In genomic region chr1:54287176-54287650, GRCh38 we compare ENCODE assay signal across 8 cellular contexts.
DNase-seq lines count a peak whose midpoint lies in the region; ATAC-seq, FAIRE-seq and TF ChIP-seq lines count a peak whose summit lies in the region.

No MANE protein-coding gene starts in this region.

- TF ChIP-seq CTCF in GM10248 (IDR thresholded peaks at IDR 0.05; ENCODE audit: control extremely low read depth, extremely low read depth, low read depth, missing control alignments) (no peak), H1 (IDR thresholded peaks at IDR 0.05; ENCODE audit: control extremely low read depth in 1 of 3, insufficient read depth in 1 of 3, low read depth in 1 of 3, low read length in 3 of 3) (no peak)

- H3K27me3 Mint-ChIP-seq in activated CD8-positive, alpha-beta T cell treated with anti-CD3 and anti-CD28 coated beads, Interleukin-2, amount 10 ng/mL, durations not matched to agents 7 days and 5 days (ENCODE audit: low read depth) = no peaks in the 10 kb centered on the region
- no peaks in the 10 kb centered on the region for H3K27me3 Mint-ChIP-seq in naive thymus-derived CD4-positive, alpha-beta T cell

- no peak overlapping the region for H4K5ac ChIP-seq in H1 (ENCODE audit: insufficient read length, low read depth, low read length)

- H3K9me3 ChIP-seq in H1 (ENCODE audit: insufficient read depth in 2 of 2, low read depth in 1 of 2, low read length in 1 of 2) = no peaks in the 10 kb centered on the region
- no peaks in the 10 kb centered on the region for H3K9me3 ChIP-seq in naive thymus-derived CD4-positive, alpha-beta T cell (ENCODE audit: control insufficient read depth in 2 of 3, low read length in 3 of 3)

- H2BK15ac ChIP-seq in H1 (ENCODE audit: low read length) = 0 out of 2 replicates have a peak overlapping the region, but pooled peaks have one; percentile 8

- H3K14ac ChIP-seq in H1 (ENCODE audit: insufficient read length) = no peak overlapping the region

- 0 out of 4 replicates have a peak overlapping the region, but pooled peaks of 1 of the 2 experiments have one; percentile 0 for H3K4me2 ChIP-seq in H1 (ENCODE audit: insufficient read depth in 1 of 2, low read depth in 2 of 2, low read length in 2 of 2)

- H3K18ac ChIP-seq in H1 (ENCODE audit: extremely low read depth, low read length) = no peak overlapping the region; the same call in 1 of the 2 replicates

- no peak overlapping the region for H3K56ac ChIP-seq in H1 (replicated peaks; ENCODE audit: insufficient read length, low read depth, low read length)

- H3K79me1 ChIP-seq in H1 (ENCODE audit: low read depth, low read length) = peaks cover 40% of the 10 kb centered on the region

- CTCF ChIA-PET in GM10248 (lab: Yijun Ruan, JAX) = interaction anchor here (0.9 to 1.5 kb wide), 2 partner anchors 13 to 17 kb away, joined by 3 to 4 read pairs; no protein-coding TSS in a partner anchor
- CTCF ChIA-PET in activated CD8-positive, alpha-beta T cell treated with anti-CD3 and anti-CD28 coated beads, Interleukin-2, amount 10 ng/mL, durations not matched to agents 7 days and 5 days (lab: Charles Lee) = interaction anchor here (0.5 to 1.7 kb wide), 10 partner anchors 10 to 514 kb away, joined by 3 to 6 read pairs (median 3); partner anchors contain the start of gene TTC22
- CTCF ChIA-PET in H1 (lab: Charles Lee; ENCODE audit: partially characterized antibody) = interaction anchor here (0.5 to 4.1 kb wide), 7 partner anchors 9 to 524 kb away, joined by 3 to 27 read pairs (median 3); no protein-coding TSS in a partner anchor
- CTCF ChIA-PET in naive thymus-derived CD4-positive, alpha-beta T cell (lab: Charles Lee) = interaction anchor here (1.0 to 1.8 kb wide), 3 partner anchors 11 to 202 kb away, joined by 3 to 5 read pairs (median 4); no protein-coding TSS in a partner anchor

- WGBS in H1 (ENCODE audit: extremely low coverage in 1 of 2, insufficient coverage in 1 of 2, insufficient read length in 1 of 2, insufficient replicate concordance in 2 of 2, low coverage in 1 of 2, low lambda C conversion rate in 2 of 2, missing lambda C conversion rate in 1 of 2), 2 experiments = 60% methylated on average over 8 of the region's 8 CpGs; no CpG with 5 or more reads in 1 of the 2 experiments

- no peak overlapping the region for H3K27ac ChIP-seq in H1 (ENCODE audit: low read depth, low read length)
- H3K27ac ChIP-seq in naive thymus-derived CD4-positive, alpha-beta T cell (ENCODE audit: low read depth, low read length) = peak overlapping the region; percentile 85

- peaks cover 0 to 88% of the 10 kb centered on the region in 2 experiments for H3K79me2 ChIP-seq in H1 (ENCODE audit: control insufficient read depth in 1 of 2, insufficient read depth in 2 of 2, low read length in 2 of 2)

- H3K4me3 ChIP-seq in H1 (ENCODE audit: extremely low read depth in 1 of 4, insufficient read depth in 2 of 4, low read depth in 3 of 4, low read length in 4 of 4) = no peak overlapping the region
- peak overlapping the region; percentile 21 for H3K4me3 ChIP-seq in naive thymus-derived CD4-positive, alpha-beta T cell (ENCODE audit: low read length)

- H3K9me3 Mint-ChIP-seq in activated CD8-positive, alpha-beta T cell treated with anti-CD3 and anti-CD28 coated beads, Interleukin-2, amount 10 ng/mL, durations not matched to agents 7 days and 5 days (ENCODE audit: insufficient read depth) = no peaks in the 10 kb centered on the region
- peaks cover 0 to 2% (median 0%) of the 10 kb centered on the region in 11 donors for H3K9me3 Mint-ChIP-seq in naive thymus-derived CD4-positive, alpha-beta T cell

- peak overlapping the region; percentile 86 for H3K4me3 Mint-ChIP-seq in activated CD8-positive, alpha-beta T cell treated with anti-CD3 and anti-CD28 coated beads, Interleukin-2, amount 10 ng/mL, durations not matched to agents 7 days and 5 days
- H3K4me3 Mint-ChIP-seq in naive thymus-derived CD4-positive, alpha-beta T cell = peak overlapping the region; percentile 79 to 90 (median 87)

- no peak for TF ChIP-seq RAD21 in H1 (IDR thresholded peaks at IDR 0.05 in 1 of 2, conservative IDR thresholded peaks at IDR 0.05 in 1 of 2; ENCODE audit: low read depth in 2 of 2, low read length in 2 of 2)

- H2AK5ac ChIP-seq in H1 (ENCODE audit: low read depth, low read length) = no peak overlapping the region

- H3K36me3 Mint-ChIP-seq in activated CD8-positive, alpha-beta T cell treated with anti-CD3 and anti-CD28 coated beads, Interleukin-2, amount 10 ng/mL, durations not matched to agents 7 days and 5 days (ENCODE audit: low read depth) = peaks cover 20% of the 10 kb centered on the region
- H3K36me3 Mint-ChIP-seq in naive thymus-derived CD4-positive, alpha-beta T cell = peaks cover 0 to 14% (median 0%) of the 10 kb centered on the region in 5 donors

- TF ChIP-seq EP300 in H1 (IDR thresholded peaks at IDR 0.05; ENCODE audit: borderline replicate concordance in 1 of 2, low read depth in 2 of 2, low read length in 2 of 2) = no peak

- H2BK5ac ChIP-seq in H1 (ENCODE audit: low read depth, low read length) = peak overlapping the region; percentile 63; the same call in 1 of the 2 replicates

- ATAC-seq in activated CD8-positive, alpha-beta T cell treated with anti-CD3 and anti-CD28 coated beads, Interleukin-2, amount 10 ng/mL, durations not matched to agents 7 days and 5 days = peak; percentile 77
- peak; percentile 76 for ATAC-seq in naive thymus-derived CD4-positive, alpha-beta T cell
- ATAC-seq in HG02973 (IDR thresholded peaks at IDR 0.05; ENCODE audit: unreplicated experiment) (no peak), GM19463 (IDR thresholded peaks at IDR 0.05; ENCODE audit: unreplicated experiment) (no peak)

- POLR2A ChIA-PET in GM10248 (lab: Yijun Ruan, JAX) (no interaction called here), H1 (lab: Charles Lee; ENCODE audit: partially characterized antibody) (interaction anchor here (1.2 to 1.6 kb wide), 4 partner anchors 9 to 120 kb away, joined by 4 to 6 read pairs (median 4); partner anchors contain the start of gene SSBP3)
- POLR2A ChIA-PET in activated CD8-positive, alpha-beta T cell treated with anti-CD3 and anti-CD28 coated beads, Interleukin-2, amount 10 ng/mL, durations not matched to agents 7 days and 5 days (lab: Charles Lee) = interaction anchor here (0.6 to 3.2 kb wide), 4 partner anchors 10 to 233 kb away, joined by 3 to 16 read pairs (median 10); partner anchors contain the start of genes CYB5RL, MRPL37, TCEANC2 and TMEM59
- POLR2A ChIA-PET in naive thymus-derived CD4-positive, alpha-beta T cell (lab: Charles Lee) = interaction anchor here (0.6 to 2.5 kb wide), 12 partner anchors 8 to 234 kb away, joined by 3 to 7 read pairs (median 4); partner anchors contain the start of genes CYB5RL, MRPL37, SSBP3 and TCEANC2

- H2BK12ac ChIP-seq in H1 (ENCODE audit: low read depth, low read length) = peak overlapping the region; percentile 43; the same call in 1 of the 2 replicates

- no peak overlapping the region for H2AFZ ChIP-seq in H1 (ENCODE audit: low read length)

- no peaks in the 10 kb centered on the region for H3K27me3 ChIP-seq in H1 (replicated peaks in 1 of 4; ENCODE audit: control insufficient read depth in 3 of 4, extremely low read depth in 1 of 4, insufficient read depth in 3 of 4, low read length in 3 of 4)
- no peaks in the 10 kb centered on the region for H3K27me3 ChIP-seq in naive thymus-derived CD4-positive, alpha-beta T cell (ENCODE audit: control insufficient read depth in 2 of 2, insufficient read depth in 2 of 2, low read length in 2 of 2)

- peaks cover 10 to 37% of the 10 kb centered on the region in 2 experiments for H4K20me1 ChIP-seq in H1 (replicated peaks in 1 of 2; ENCODE audit: control insufficient read depth in 1 of 2, insufficient read depth in 2 of 2, low read length in 2 of 2)

- intact Hi-C loops in naive thymus-derived CD4-positive, alpha-beta T cell (cut with micrococcal nuclease) = loop anchor here (1.0 to 10.0 kb wide), 7 partner anchors 10 to 477 kb away; partner anchors contain the start of genes TCEANC2 (in 2 of the 2), TMEM59 (in 2 of the 2), CYB5RL (in 1 of the 2) and MRPL37 (in 1 of the 2)

- no peak overlapping the region for H3K9ac ChIP-seq in H1 (replicated peaks in 1 of 4; ENCODE audit: extremely low read depth in 1 of 4, low read depth in 3 of 4, low read length in 3 of 4)

- no peak for TF ChIP-seq POLR2A in H1 (IDR thresholded peaks at IDR 0.05; ENCODE audit: control extremely low read depth in 1 of 2, low read depth in 2 of 2, low read length in 2 of 2)

- peak overlapping the region; percentile 93 for H3K27ac Mint-ChIP-seq in activated CD8-positive, alpha-beta T cell treated with anti-CD3 and anti-CD28 coated beads, Interleukin-2, amount 10 ng/mL, durations not matched to agents 7 days and 5 days
- peak overlapping the region; percentile 87 to 99 (median 96) for H3K27ac Mint-ChIP-seq in naive thymus-derived CD4-positive, alpha-beta T cell

- FAIRE-seq in H1 (lab: Jason Lieb, UNC) = no peak

- H3K23ac ChIP-seq in H1 (ENCODE audit: insufficient read length) = no peak overlapping the region

- H2BK120ac ChIP-seq in H1 (replicated peaks; ENCODE audit: low read depth, low read length) = no peak overlapping the region

- DNase-seq in GM10248 (ENCODE audit: extremely low spot score) (peak; percentile 56), NCI-H187 treated with DMSO at 0.1 percent for 48 hours (lab: John Stamatoyannopoulos, UW) (peak; percentile 27), H1 (ENCODE audit: low read depth in 1 of 2, low spot score in 2 of 2) (peak in 1 of 2 experiments; percentile 52)
- DNase-seq in activated CD8-positive, alpha-beta T cell treated with anti-CD3 and anti-CD28 coated beads, Interleukin-2, amount 10 ng/mL, durations not matched to agents 7 days and 5 days = peak; percentile 94
- DNase-seq in naive thymus-derived CD4-positive, alpha-beta T cell = peak; percentile 21 to 82 (median 73)
- DNase-seq in stimulated activated CD8-positive, alpha-beta memory T cell treated with anti-CD3 and anti-CD28 coated beads, Interleukin-7, amount 100 ng/mL, for 48 hours (ENCODE audit: extremely low read depth in 1 of 2, low read depth in 1 of 2) = peak; percentile 68 to 80

- peaks cover 8 to 29% (median 25%) of the 10 kb centered on the region in 4 experiments for H3K4me1 ChIP-seq in H1 (replicated peaks in 1 of 4; ENCODE audit: control insufficient read depth in 3 of 4, insufficient read depth in 4 of 4, low read length in 3 of 4)
- peaks cover 6 to 90% of the 10 kb centered on the region in 2 donors for H3K4me1 ChIP-seq in naive thymus-derived CD4-positive, alpha-beta T cell (ENCODE audit: control insufficient read depth in 2 of 2, insufficient read depth in 2 of 2, low read length in 2 of 2)

- no peak overlapping the region for H2BK20ac ChIP-seq in H1 (ENCODE audit: low read length)

- H4K8ac ChIP-seq in H1 (ENCODE audit: extremely low read depth, insufficient read depth, low read length) = no peak overlapping the region

- peak overlapping the region; percentile 6 for H4K91ac ChIP-seq in H1 (replicated peaks; ENCODE audit: insufficient read length, low read length)

- no peaks in the 10 kb centered on the region for H3K23me2 ChIP-seq in H1 (ENCODE audit: low read depth, low read length)

- H3K4ac ChIP-seq in H1 (replicated peaks; ENCODE audit: insufficient read length, low read depth, low read length) = no peak overlapping the region

- peaks cover 97% of the 10 kb centered on the region for H3K4me1 Mint-ChIP-seq in activated CD8-positive, alpha-beta T cell treated with anti-CD3 and anti-CD28 coated beads, Interleukin-2, amount 10 ng/mL, durations not matched to agents 7 days and 5 days (ENCODE audit: low read depth)
- H3K4me1 Mint-ChIP-seq in naive thymus-derived CD4-positive, alpha-beta T cell = peaks cover 59 to 100% (median 94%) of the 10 kb centered on the region in 7 donors

- no peaks in the 10 kb centered on the region; a peak in 1 of 8 replicates for H3K36me3 ChIP-seq in H1 (ENCODE audit: control insufficient read depth in 2 of 4, insufficient read depth in 4 of 4, low read length in 3 of 4)
- no peaks in the 10 kb centered on the region for H3K36me3 ChIP-seq in naive thymus-derived CD4-positive, alpha-beta T cell (ENCODE audit: control insufficient read depth in 2 of 3, insufficient read depth in 3 of 3, low read length in 3 of 3)

Comparison
In these comparisons a context has a peak if more than half of its experiments do, and no peak if none do; other contexts are left out.
1. ATAC-seq: peak in activated CD8-positive, alpha-beta T cell treated with anti-CD3 and anti-CD28 coated beads, Interleukin-2, amount 10 ng/mL, durations not matched to agents 7 days and 5 days (single experiment) and naive thymus-derived CD4-positive, alpha-beta T cell (single experiment); none in HG02973 (single experiment) and GM19463 (single experiment).